In genomic region chr11:116771935-116772334, GRCh38 we compare ENCODE assay signal across 8 cellular contexts. TPM values are rescaled to one million over a fixed set of nuclear protein-coding genes. Genes with fewer than 3 reads are reported as not detected.
DNase-seq lines count a peak whose midpoint lies in the region; ATAC-seq and TF ChIP-seq lines count a peak whose summit lies in the region.

No MANE protein-coding gene starts in this region.

- H3K36me3 ChIP-seq in right atrium auricular region (peaks cover 9% of the 10 kb centered on the region), body of pancreas (replicated peaks in 1 of 2; ENCODE audit: insufficient read depth in 1 of 2, low read depth in 2 of 2) (peaks cover 0 to 2% of the 10 kb centered on the region in 2 donors)

- H3K9me3 ChIP-seq in right atrium auricular region, result no peaks in the 10 kb centered on the region
- H3K9me3 ChIP-seq in body of pancreas, result no peaks in the 10 kb centered on the region

- H3K4me3 Mint-ChIP-seq in mesothelial cell of epicardium, result peak overlapping the region; percentile 97

- H3K27me3 ChIP-seq in right atrium auricular region, result no peaks in the 10 kb centered on the region
- H3K27me3 ChIP-seq in body of pancreas, result no peaks in the 10 kb centered on the region

- H3K4me1 ChIP-seq in right atrium auricular region (peaks cover 0 to 27% of the 10 kb centered on the region in 2 donors), body of pancreas (peaks cover 24% of the 10 kb centered on the region)

- peaks cover 8% of the 10 kb centered on the region for H3K36me3 Mint-ChIP-seq in mesothelial cell of epicardium

- intact Hi-C loops in left ventricle myocardium superior (cut with micrococcal nuclease), result no loop called here
- intact Hi-C loops in body of pancreas (cut with DNase I), result no loop called here

- ATAC-seq in left ventricle myocardium superior, result no peak
- ATAC-seq in body of pancreas, result no peak
- ATAC-seq in HG03108 (IDR thresholded peaks at IDR 0.05; ENCODE audit: unreplicated experiment), result no peak

- H3K9me3 Mint-ChIP-seq in mesothelial cell of epicardium, result no peaks in the 10 kb centered on the region

- peak overlapping the region; percentile 99 for H3K27ac Mint-ChIP-seq in mesothelial cell of epicardium

- H3K4me1 Mint-ChIP-seq in mesothelial cell of epicardium, result peaks cover 24% of the 10 kb centered on the region

- H3K4me3 ChIP-seq in right atrium auricular region (peak overlapping the region; percentile 64 to 94), body of pancreas (peak overlapping the region; percentile 42 to 78)

- H3K27me3 Mint-ChIP-seq in mesothelial cell of epicardium (ENCODE audit: low read depth), result no peaks in the 10 kb centered on the region

- WGBS in body of pancreas, 2 donors, result 3 to 5% methylated on average over 2 of the region's 2 CpGs

- DNase-seq in right atrium auricular region (ENCODE audit: low spot score), result no peak
- no peak for DNase-seq in left ventricle myocardium superior
- no peak for DNase-seq in body of pancreas
- DNase-seq in mesothelial cell of epicardium (ENCODE audit: low spot score in 2 of 2, unreplicated experiment in 2 of 2), result no peak
- DNase-seq in stimulated activated CD4-positive, alpha-beta T cell treated with anti-CD3 and anti-CD28 coated beads, Interleukin-12 subunit alpha, Interleukin-12 subunit beta, amount 100 ng/mL, for 4 hours, result no peak
- DNase-seq in NCI-H187 treated with DMSO at 0.1 percent for 48 hours (lab: John Stamatoyannopoulos, UW), result no peak
- no peak for DNase-seq in cerebellum (ENCODE audit: low spot score)

- TF ChIP-seq CTCF in right atrium auricular region (IDR thresholded peaks at IDR 0.05), result no peak
- no peak for TF ChIP-seq CTCF in body of pancreas (IDR thresholded peaks at IDR 0.05)
- TF ChIP-seq CTCF in mesothelial cell of epicardium (IDR thresholded peaks at IDR 0.05; ENCODE audit: unreplicated experiment), result no peak

- TF ChIP-seq POLR2A in body of pancreas (IDR thresholded peaks at IDR 0.05), result no peak

- H3K27ac ChIP-seq in right atrium auricular region (peak overlapping the region; percentile 90 to 97), body of pancreas (peak overlapping the region in 2 of 4 donors; percentile 72 to 92)

RNA-seq across cellular contexts. Expression of gene BUD13, which starts 0.9 kb away (rescaled TPM):
- total RNA-seq in right atrium auricular region (1 to 10 TPM; 6.6 to 9.6 TPM), left ventricle myocardium superior (7.2 TPM), body of pancreas (10 to 100 TPM in 1 of 2 donors, 1 to 10 TPM in 1; 8.9 to 15.8 TPM), mesothelial cell of epicardium (21.2 to 22.2 TPM (median 21.4 TPM) in 3 replicates), cerebellum (11.3 TPM)

RNA-seq across cellular contexts. Expression of gene ZPR1, which starts 15.9 kb away (rescaled TPM):
- 10 to 100 TPM; 16.8 to 20.6 TPM for total RNA-seq in right atrium auricular region
- 18.2 TPM for total RNA-seq in left ventricle myocardium superior
- total RNA-seq in body of pancreas, result 10 to 100 TPM in 1 of 2 donors, 1 to 10 TPM in 1; 4.3 to 36.6 TPM
- 39.1 to 41.5 TPM (median 40.9 TPM) in 3 replicates for total RNA-seq in mesothelial cell of epicardium
- 21.7 TPM for total RNA-seq in cerebellum

RNA-seq across cellular contexts. Expression of gene APOA5, which starts 19.7 kb away (rescaled TPM):
- total RNA-seq in right atrium auricular region, result not detected
- total RNA-seq in left ventricle myocardium superior, result not detected
- 1 to 10 TPM in 1 of 2 donors, not detected in 1; 2.6 TPM for total RNA-seq in body of pancreas
- not detected in 3 replicates for total RNA-seq in mesothelial cell of epicardium
- not detected for total RNA-seq in cerebellum

RNA-seq across cellular contexts. Expression of gene APOA4, which starts 51.2 kb away (rescaled TPM):
- total RNA-seq in right atrium auricular region (not detected), left ventricle myocardium superior (not detected), body of pancreas (not detected), mesothelial cell of epicardium (not detected in 3 replicates), cerebellum (0.45 TPM)

RNA-seq across cellular contexts. Expression of gene APOC3, which starts 57.8 kb away (rescaled TPM):
- total RNA-seq in right atrium auricular region (not detected), left ventricle myocardium superior (not detected), body of pancreas (1 to 10 TPM in 1 of 2 donors, not detected in 1; 7.3 TPM), mesothelial cell of epicardium (not detected in 3 replicates), cerebellum (not detected)
